In genomic region chrX:39814391-39814790, GRCh38 we compare ENCODE assay signal across 8 cellular contexts.
DNase-seq lines count a peak whose midpoint lies in the region; ATAC-seq and TF ChIP-seq lines count a peak whose summit lies in the region.

No MANE protein-coding gene starts in this region.

- CTCF ChIA-PET in activated naive CD4-positive, alpha-beta T cell treated with anti-CD3 and anti-CD28 coated beads, Interleukin-2, amount 10 ng/mL, durations not matched to agents 7 days and 5 days (lab: Charles Lee), result interaction anchor here (0.7 to 2.1 kb wide), 6 partner anchors 40 to 188 kb away, joined by 3 to 8 read pairs (median 5); no protein-coding TSS in a partner anchor

- no peaks in the 10 kb centered on the region for H3K9me3 Mint-ChIP-seq in natural killer cell
- no peaks in the 10 kb centered on the region for H3K9me3 Mint-ChIP-seq in natural killer cell treated with Interleukin-12 subunit alpha and Interleukin-12 subunit beta and Interleukin-15 and Interleukin-18, amount 100 ng/mL, for 72 hours
- H3K9me3 Mint-ChIP-seq in activated naive CD4-positive, alpha-beta T cell treated with anti-CD3 and anti-CD28 coated beads, Interleukin-2, amount 10 ng/mL, durations not matched to agents 7 days and 5 days, result no peaks in the 10 kb centered on the region

- H4K20me1 ChIP-seq in hepatocyte (ENCODE audit: insufficient read depth, poor library complexity, severe bottlenecking), result no peaks in the 10 kb centered on the region

- peak; percentile 48 to 80 (median 76) for ATAC-seq in natural killer cell
- no peak for ATAC-seq in natural killer cell treated with Interleukin-12 subunit alpha and Interleukin-12 subunit beta and Interleukin-15 and Interleukin-18, amount 100 ng/mL, for 72 hours
- peak; percentile 60 for ATAC-seq in upper lobe of right lung
- ATAC-seq in HG03442 (IDR thresholded peaks at IDR 0.05; ENCODE audit: unreplicated experiment), result no peak
- no peak for ATAC-seq in HG03139 (IDR thresholded peaks at IDR 0.05; ENCODE audit: unreplicated experiment)

- H3K4me2 ChIP-seq in hepatocyte, result no peak overlapping the region

- peak; percentile 25 for DNase-seq in natural killer cell
- no peak for DNase-seq in natural killer cell treated with Interleukin-12 subunit alpha and Interleukin-12 subunit beta and Interleukin-15 and Interleukin-18, amount 100 ng/mL, for 72 hours (ENCODE audit: low spot score)
- DNase-seq in NCI-H69 (lab: John Stamatoyannopoulos, UW), result peak; percentile 62
- peak; percentile 61 for DNase-seq in activated naive CD4-positive, alpha-beta T cell treated with anti-CD3 and anti-CD28 coated beads, Interleukin-2, amount 10 ng/mL, durations not matched to agents 7 days and 5 days
- DNase-seq in hepatocyte (ENCODE audit: low spot score), result peak; percentile 39
- no peak for DNase-seq in upper lobe of right lung

- H3K4me3 ChIP-seq in hepatocyte (no peak overlapping the region), upper lobe of right lung (no peak overlapping the region)

- H3K27me3 ChIP-seq in hepatocyte (peaks cover 7% of the 10 kb centered on the region), upper lobe of right lung (no peaks in the 10 kb centered on the region)

- peaks cover 8 to 28% of the 10 kb centered on the region in 2 donors for H3K27me3 Mint-ChIP-seq in natural killer cell (ENCODE audit: low read depth in 2 of 2)
- peaks cover 0 to 26% of the 10 kb centered on the region in 2 donors for H3K27me3 Mint-ChIP-seq in natural killer cell treated with Interleukin-12 subunit alpha and Interleukin-12 subunit beta and Interleukin-15 and Interleukin-18, amount 100 ng/mL, for 72 hours
- H3K27me3 Mint-ChIP-seq in activated naive CD4-positive, alpha-beta T cell treated with anti-CD3 and anti-CD28 coated beads, Interleukin-2, amount 10 ng/mL, durations not matched to agents 7 days and 5 days, result peaks cover 6% of the 10 kb centered on the region

- intact Hi-C loops in natural killer cell (cut with micrococcal nuclease) (loop anchor here (2.0 to 10.0 kb wide), 5 partner anchors 40 to 650 kb away; no protein-coding TSS in a partner anchor), upper lobe of right lung (cut with DNase I) (no loop called here)

- no peak overlapping the region for H2AFZ ChIP-seq in hepatocyte

- no peaks in the 10 kb centered on the region for H3K79me2 ChIP-seq in hepatocyte

- peaks cover 0 to 5% of the 10 kb centered on the region in 2 donors for H3K4me1 Mint-ChIP-seq in natural killer cell
- H3K4me1 Mint-ChIP-seq in natural killer cell treated with Interleukin-12 subunit alpha and Interleukin-12 subunit beta and Interleukin-15 and Interleukin-18, amount 100 ng/mL, for 72 hours (ENCODE audit: low read depth in 2 of 2), result peaks cover 9 to 11% of the 10 kb centered on the region in 2 donors
- peaks cover 33% of the 10 kb centered on the region for H3K4me1 Mint-ChIP-seq in activated naive CD4-positive, alpha-beta T cell treated with anti-CD3 and anti-CD28 coated beads, Interleukin-2, amount 10 ng/mL, durations not matched to agents 7 days and 5 days

- 62% methylated on average over 4 of the region's 4 CpGs for WGBS in hepatocyte (ENCODE audit: low lambda C conversion rate, missing lambda C conversion rate)

- H3K27ac Mint-ChIP-seq in natural killer cell, result peak overlapping the region in 1 of 2 donors; percentile 54
- H3K27ac Mint-ChIP-seq in natural killer cell treated with Interleukin-12 subunit alpha and Interleukin-12 subunit beta and Interleukin-15 and Interleukin-18, amount 100 ng/mL, for 72 hours, result no peak overlapping the region
- H3K27ac Mint-ChIP-seq in activated naive CD4-positive, alpha-beta T cell treated with anti-CD3 and anti-CD28 coated beads, Interleukin-2, amount 10 ng/mL, durations not matched to agents 7 days and 5 days, result no peak overlapping the region

- H3K9me2 ChIP-seq in hepatocyte (replicated peaks; ENCODE audit: insufficient read depth), result no peaks in the 10 kb centered on the region

- no peaks in the 10 kb centered on the region for H3K36me3 Mint-ChIP-seq in natural killer cell
- no peaks in the 10 kb centered on the region for H3K36me3 Mint-ChIP-seq in natural killer cell treated with Interleukin-12 subunit alpha and Interleukin-12 subunit beta and Interleukin-15 and Interleukin-18, amount 100 ng/mL, for 72 hours
- no peaks in the 10 kb centered on the region for H3K36me3 Mint-ChIP-seq in activated naive CD4-positive, alpha-beta T cell treated with anti-CD3 and anti-CD28 coated beads, Interleukin-2, amount 10 ng/mL, durations not matched to agents 7 days and 5 days

- no peaks in the 10 kb centered on the region for H3K4me1 ChIP-seq in hepatocyte (ENCODE audit: insufficient read depth)
- peaks cover 3% of the 10 kb centered on the region for H3K4me1 ChIP-seq in upper lobe of right lung

- no peak overlapping the region for H3K4me3 Mint-ChIP-seq in natural killer cell
- no peak overlapping the region for H3K4me3 Mint-ChIP-seq in natural killer cell treated with Interleukin-12 subunit alpha and Interleukin-12 subunit beta and Interleukin-15 and Interleukin-18, amount 100 ng/mL, for 72 hours
- no peak overlapping the region for H3K4me3 Mint-ChIP-seq in activated naive CD4-positive, alpha-beta T cell treated with anti-CD3 and anti-CD28 coated beads, Interleukin-2, amount 10 ng/mL, durations not matched to agents 7 days and 5 days

- peak; percentile 47 for TF ChIP-seq CTCF in natural killer cell (IDR thresholded peaks at IDR 0.05)
- peak; percentile 52 for TF ChIP-seq CTCF in hepatocyte (IDR thresholded peaks at IDR 0.05; ENCODE audit: poor library complexity)
- TF ChIP-seq CTCF in upper lobe of right lung (IDR thresholded peaks at IDR 0.05), result peak; percentile 48

- no peak overlapping the region for H3K27ac ChIP-seq in hepatocyte
- H3K27ac ChIP-seq in upper lobe of right lung, result no peak overlapping the region

- H3K9me3 ChIP-seq in hepatocyte (ENCODE audit: low read depth), result no peaks in the 10 kb centered on the region
- no peaks in the 10 kb centered on the region for H3K9me3 ChIP-seq in upper lobe of right lung

- H3K36me3 ChIP-seq in hepatocyte (replicated peaks; ENCODE audit: insufficient read depth, low read depth) (no peaks in the 10 kb centered on the region), upper lobe of right lung (no peaks in the 10 kb centered on the region)

Comparison
In these comparisons a context has a peak if more than half of its experiments do, and no peak if none do; other contexts are left out.
1. ATAC-seq: peak in natural killer cell (3 of 3) and upper lobe of right lung (single experiment); none in natural killer cell treated with Interleukin-12 subunit alpha and Interleukin-12 subunit beta and Interleukin-15 and Interleukin-18, amount 100 ng/mL, for 72 hours (0 of 2), HG03442 (single experiment) and HG03139 (single experiment).
2. DNase-seq: peak in natural killer cell (single experiment), NCI-H69 (single experiment), activated naive CD4-positive, alpha-beta T cell treated with anti-CD3 and anti-CD28 coated beads, Interleukin-2, amount 10 ng/mL, durations not matched to agents 7 days and 5 days (single experiment) and hepatocyte (single experiment); none in natural killer cell treated with Interleukin-12 subunit alpha and Interleukin-12 subunit beta and Interleukin-15 and Interleukin-18, amount 100 ng/mL, for 72 hours (single experiment) and upper lobe of right lung (single experiment).
3. Peak in every context shown above with its lines, with median percentiles within 50 percentile points of each other: CTCF ChIP-seq.